In genomic region chr10:99964791-99965190, GRCh38 we compare ENCODE assay signal across 18 cellular contexts. TPM values are rescaled to one million over a fixed set of nuclear protein-coding genes. Genes with fewer than 3 reads are reported as not detected.
DNase-seq lines count a peak whose midpoint lies in the region; ATAC-seq, FAIRE-seq and TF ChIP-seq lines count a peak whose summit lies in the region.
"Had no signal": no experiment of that assay in that cellular context is flagged by ENCODE, and none has a peak within 500 bp of the region (broad histone marks: within the 10 kb centered on the region; RNA-seq: fewer than 3 reads in every experiment).

No MANE protein-coding gene starts in this region.

- FAIRE-seq in GM12891 (lab: Jason Lieb, UNC), result no peak

- H3K9me3 Mint-ChIP-seq in naive thymus-derived CD8-positive, alpha-beta T cell, result no peaks in the 10 kb centered on the region
- H3K9me3 Mint-ChIP-seq: activated CD4-positive, alpha-beta memory T cell treated with anti-CD3 and anti-CD28 coated beads for 36 hours; CD14-positive monocyte had no signal

- H3K27me3 Mint-ChIP-seq in naive thymus-derived CD8-positive, alpha-beta T cell, result no peaks in the 10 kb centered on the region
- H3K27me3 Mint-ChIP-seq: activated CD4-positive, alpha-beta memory T cell treated with anti-CD3 and anti-CD28 coated beads for 36 hours; progenitor cell of endocrine pancreas; T-helper 17 cell had no signal

- no peak overlapping the region for H2AFZ ChIP-seq in Loucy (ENCODE audit: low read length)

- no peak overlapping the region for H3K9ac ChIP-seq in Loucy (ENCODE audit: low read depth, low read length, poor library complexity, severe bottlenecking)

- H3K4me3 Mint-ChIP-seq in naive thymus-derived CD8-positive, alpha-beta T cell, result no peak overlapping the region
- H3K4me3 Mint-ChIP-seq: activated CD4-positive, alpha-beta memory T cell treated with anti-CD3 and anti-CD28 coated beads for 36 hours; CD14-positive monocyte; T-helper 17 cell had no signal

- H3K79me2 ChIP-seq in Loucy (ENCODE audit: insufficient read depth, low read length), result no peaks in the 10 kb centered on the region

- H3K4me1 Mint-ChIP-seq in naive thymus-derived CD8-positive, alpha-beta T cell, result no peaks in the 10 kb centered on the region
- H3K4me1 Mint-ChIP-seq: T-helper 17 cell had no signal

- POLR2A ChIA-PET in naive thymus-derived CD8-positive, alpha-beta T cell (lab: Charles Lee), result no interaction called here

- DNase-seq in AG08396 (ENCODE audit: low spot score) (peak; percentile 17), choroid plexus epithelial cell (ENCODE audit: low read depth) (peak; percentile 80), lung microvascular endothelial cell (ENCODE audit: low read depth in 2 of 2) (peak; percentile 74 to 75), GM12891 (ENCODE audit: insufficient read length, low spot score) (no peak)
- no peak for DNase-seq in stimulated activated CD4-positive, alpha-beta T cell treated with anti-CD3 and anti-CD28 coated beads, Interleukin-12 subunit alpha, Interleukin-12 subunit beta, amount 100 ng/mL, for 4 hours
- no peak for DNase-seq in naive thymus-derived CD8-positive, alpha-beta T cell
- DNase-seq: activated CD4-positive, alpha-beta memory T cell treated with anti-CD3 and anti-CD28 coated beads for 36 hours; caudate nucleus; erythroblast; GF-D8; stimulated activated CD4-positive, alpha-beta T cell treated with anti-CD3 and anti-CD28 coated beads, Interleukin-4, amount 100 ng/mL, for 1 hour; stimulated activated naive CD4-positive, alpha-beta T cell; T-helper 17 cell had no signal

- peaks cover 0 to 31% (median 22%) of the 10 kb centered on the region in 3 donors for H3K36me3 Mint-ChIP-seq in naive thymus-derived CD8-positive, alpha-beta T cell

- 0 out of 2 replicates have a peak, but pooled peaks have one; percentile 21 for TF ChIP-seq CTCF in Loucy (conservative IDR thresholded peaks at IDR 0.05; ENCODE audit: low read length)
- TF ChIP-seq CTCF in choroid plexus epithelial cell (conservative IDR thresholded peaks at IDR 0.05; ENCODE audit: low read depth, low read length), result peak; percentile 48

- peaks cover 10% of the 10 kb centered on the region; the same call in 1 of the 2 replicates for H3K36me3 ChIP-seq in Loucy (ENCODE audit: insufficient read depth, low read length)

- no peaks in the 10 kb centered on the region for H4K20me1 ChIP-seq in Loucy (ENCODE audit: insufficient read depth, low read length, poor library complexity, severe bottlenecking)

- H3K27me3 ChIP-seq in Loucy (ENCODE audit: insufficient read depth, low read length, poor library complexity, severe bottlenecking), result no peaks in the 10 kb centered on the region

- H3F3A ChIP-seq in Loucy (ENCODE audit: low read depth), result no peaks in the 10 kb centered on the region

- H3K9me2 ChIP-seq in Loucy (replicated peaks; ENCODE audit: low read depth, low read length), result no peaks in the 10 kb centered on the region

- no peak for TF ChIP-seq POLR2A in GM12891 (IDR thresholded peaks at IDR 0.05; ENCODE audit: low read depth, low read length)

- no peak overlapping the region for H3K4me2 ChIP-seq in Loucy (ENCODE audit: low read depth, low read length, poor library complexity, severe bottlenecking)

- ATAC-seq in naive thymus-derived CD8-positive, alpha-beta T cell, result no peak
- ATAC-seq in HG02588 (IDR thresholded peaks at IDR 0.05; ENCODE audit: unreplicated experiment), result no peak
- ATAC-seq: T-helper 17 cell had no signal

- H3K9me3 ChIP-seq in Loucy (ENCODE audit: insufficient read depth, low read depth, low read length), result no peaks in the 10 kb centered on the region
- H3K9me3 ChIP-seq: HAP-1 had no signal

- no peaks in the 10 kb centered on the region for H3K4me1 ChIP-seq in Loucy (ENCODE audit: insufficient read depth, low read length, poor library complexity, severe bottlenecking)
- H3K4me1 ChIP-seq: HAP-1 had no signal

- H3K27ac Mint-ChIP-seq in naive thymus-derived CD8-positive, alpha-beta T cell, result no peak overlapping the region
- H3K27ac Mint-ChIP-seq: activated CD4-positive, alpha-beta memory T cell treated with anti-CD3 and anti-CD28 coated beads for 36 hours; CD14-positive monocyte; progenitor cell of endocrine pancreas had no signal

- H3K4me3 ChIP-seq in Loucy (ENCODE audit: low read length, poor library complexity, severe bottlenecking), result no peak overlapping the region
- H3K4me3 ChIP-seq in choroid plexus epithelial cell (ENCODE audit: low read depth, low read length), result no peak overlapping the region
- H3K4me3 ChIP-seq: HAP-1 had no signal

TF ChIP-seq in GM12891, 5 proteins besides CTCF, POLR2A, EP300 and RAD21:
- TF ChIP-seq PAX5 (IDR thresholded peaks at IDR 0.05; ENCODE audit: insufficient read depth, low read length, severe bottlenecking) (no peak), SPI1 (IDR thresholded peaks at IDR 0.05; ENCODE audit: low read depth, low read length) (no peak), TAF1 (IDR thresholded peaks at IDR 0.05; ENCODE audit: low read depth, low read length) (no peak), POLR2AphosphoS5 (IDR thresholded peaks at IDR 0.05; ENCODE audit: low read depth, low read length) (no peak), POU2F2 (IDR thresholded peaks at IDR 0.05; ENCODE audit: low read depth, low read length) (no peak)

RNA-seq across cellular contexts. Expression of gene DNMBP, which starts 45.0 kb away (rescaled TPM):
- 20.5 and 31.7 TPM in 2 replicates for total RNA-seq in lung microvascular endothelial cell
- polyA plus RNA-seq in GM12891 (2012; ENCODE audit: low read depth, missing spikeins), result 18.7 TPM
- 1 to 10 TPM; 5.8 to 6.5 TPM for total RNA-seq in naive thymus-derived CD8-positive, alpha-beta T cell
- polyA plus RNA-seq in naive thymus-derived CD8-positive, alpha-beta T cell, result 1 to 10 TPM in 2 of 3 donors, under 1 TPM in 1; 0.59 to 1.6 (median 1.1) TPM

Comparison
In these comparisons a context has a peak if more than half of its experiments do, and no peak if none do; other contexts are left out.
1. DNase-seq: peak in AG08396 (single experiment), choroid plexus epithelial cell (single experiment) and lung microvascular endothelial cell (2 of 2); none in stimulated activated CD4-positive, alpha-beta T cell treated with anti-CD3 and anti-CD28 coated beads, Interleukin-12 subunit alpha, Interleukin-12 subunit beta, amount 100 ng/mL, for 4 hours (single experiment), GM12891 (single experiment) and naive thymus-derived CD8-positive, alpha-beta T cell (0 of 10).